Comparison of ENCODE assay signal across 8 cellular contexts in the genomic region with DNA sequence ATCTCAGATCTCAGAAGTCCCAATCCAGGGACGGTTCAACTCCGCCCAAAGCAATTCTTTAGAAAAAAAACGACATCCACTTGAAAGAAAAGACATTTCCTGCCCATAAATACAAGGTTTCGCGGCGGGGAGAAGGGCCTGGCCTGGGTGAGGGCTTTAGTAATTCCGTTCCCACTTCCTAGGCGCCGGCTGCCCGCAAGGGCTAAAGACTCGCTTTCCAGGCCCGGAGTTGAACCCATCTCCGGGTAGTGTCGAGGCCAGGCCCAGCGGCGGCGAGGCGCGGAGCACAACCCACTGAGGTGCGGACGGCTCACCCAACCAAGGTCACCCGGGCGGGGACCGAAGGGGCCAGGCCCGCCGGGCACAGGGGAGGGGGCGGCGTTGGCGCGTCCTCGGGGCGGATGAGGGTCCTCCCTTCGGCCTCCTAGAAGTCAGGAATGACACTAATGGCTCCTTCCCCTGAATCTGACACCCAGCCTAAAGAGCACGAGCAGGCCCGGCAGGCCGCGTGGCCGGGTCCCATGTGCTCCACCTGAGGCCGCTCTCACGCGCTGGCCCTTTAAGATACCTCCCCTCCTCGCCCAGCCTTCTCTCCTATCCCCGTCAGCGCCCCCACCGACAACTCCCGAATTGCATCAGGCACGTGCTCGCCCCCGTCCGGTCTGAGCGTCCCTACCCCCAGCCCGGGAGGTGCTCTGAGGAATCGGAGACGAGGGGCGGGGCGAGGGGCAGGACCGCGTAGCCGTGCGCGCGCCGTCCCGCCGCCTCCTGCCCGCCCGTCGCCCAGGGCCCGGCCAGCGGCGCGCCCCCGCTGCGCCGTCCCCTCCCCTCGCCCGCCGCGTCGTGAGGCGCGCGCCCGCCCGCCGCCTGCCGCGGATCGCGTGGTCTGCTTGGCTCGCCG. TPM values are rescaled to one million over a fixed set of nuclear protein-coding genes. Genes with fewer than 3 reads are reported as not detected.
DNase-seq lines count a peak whose midpoint lies in the region; ATAC-seq and TF ChIP-seq lines count a peak whose summit lies in the region.

No MANE protein-coding gene starts in this region.

- peaks cover 27% of the 10 kb centered on the region for H4K20me1 ChIP-seq in smooth muscle cell (ENCODE audit: low read depth)

- peaks cover 28% of the 10 kb centered on the region for H3K4me1 ChIP-seq in smooth muscle cell (ENCODE audit: low read depth)

- peak; percentile 93 for ATAC-seq in HG03175 (IDR thresholded peaks at IDR 0.05; ENCODE audit: unreplicated experiment)
- ATAC-seq in WTC11: peak; percentile 88

- peaks cover 4% of the 10 kb centered on the region for H3K36me3 Mint-ChIP-seq in WTC11

- TF ChIP-seq POLR2A in GM18951 (IDR thresholded peaks at IDR 0.05; ENCODE audit: extremely low read depth, insufficient read depth, insufficient read length): peak; percentile 76

- H3K9ac ChIP-seq in smooth muscle cell (ENCODE audit: low read depth): peak overlapping the region; percentile 84

- H3F3A ChIP-seq in smooth muscle cell (ENCODE audit: low read depth): peaks cover 11% of the 10 kb centered on the region

- TF ChIP-seq CTCF in AG10803 (conservative IDR thresholded peaks at IDR 0.05; ENCODE audit: low read length) (peak; percentile 42), WTC11 (IDR thresholded peaks at IDR 0.05) (no peak), cardiac fibroblast (IDR thresholded peaks at IDR 0.05; ENCODE audit: low read depth, low read length) (peak; percentile 28), smooth muscle cell (IDR thresholded peaks at IDR 0.05; ENCODE audit: borderline replicate concordance, insufficient read depth, poor library complexity, severe bottlenecking) (peak; percentile 19)

- H3K4me2 ChIP-seq in smooth muscle cell: peak overlapping the region; percentile 96

- WGBS in smooth muscle cell (ENCODE audit: low lambda C conversion rate): 2% methylated on average over 54 of the region's 92 CpGs

- H3K4me3 Mint-ChIP-seq in WTC11: peak overlapping the region; percentile 66

- in situ Hi-C loops in GM18951 (cut with MboI; ENCODE audit: low sequenced_read_pairs, unreplicated experiment): no loop called here

- peak overlapping the region; percentile 95 for H3K27ac Mint-ChIP-seq in WTC11

- no peaks in the 10 kb centered on the region for H3K36me3 ChIP-seq in smooth muscle cell (ENCODE audit: low read depth)

- H3K79me2 ChIP-seq in smooth muscle cell (ENCODE audit: low read depth): peaks cover 42% of the 10 kb centered on the region

- POLR2A ChIA-PET in WTC11 (lab: Charles Lee): no interaction called here

- H3K4me1 Mint-ChIP-seq in WTC11: peaks cover 40% of the 10 kb centered on the region

- H3K4me3 ChIP-seq in AG10803 (ENCODE audit: low read length): peak overlapping the region; percentile 91
- H3K4me3 ChIP-seq in cardiac fibroblast (replicated peaks in 1 of 2; ENCODE audit: low read depth in 2 of 2, low read length in 2 of 2): peak overlapping the region; percentile 89 to 96
- peak overlapping the region; percentile 94 for H3K4me3 ChIP-seq in smooth muscle cell

- no peaks in the 10 kb centered on the region for H3K27me3 Mint-ChIP-seq in WTC11 (ENCODE audit: low read depth)

- no peaks in the 10 kb centered on the region for H3K9me3 ChIP-seq in smooth muscle cell (replicated peaks; ENCODE audit: low read depth)

- no peaks in the 10 kb centered on the region for H3K9me3 Mint-ChIP-seq in WTC11

- H3K27me3 ChIP-seq in smooth muscle cell (ENCODE audit: low read depth): no peaks in the 10 kb centered on the region

- peak overlapping the region; percentile 84 for H2AFZ ChIP-seq in smooth muscle cell (ENCODE audit: low read depth)

- H3K27ac ChIP-seq in smooth muscle cell (ENCODE audit: low read depth): peak overlapping the region; percentile 88

- CTCF ChIA-PET in WTC11 (lab: Charles Lee): no interaction called here

- DNase-seq in AG10803 (ENCODE audit: low read depth): peak; percentile 98
- DNase-seq in NCI-H2227 (lab: John Stamatoyannopoulos, UW; ENCODE audit: unreplicated experiment): peak; percentile 97
- DNase-seq in WTC11 (ENCODE audit: low spot score): peak; percentile 100
- peak; percentile 99 for DNase-seq in cardiac fibroblast (ENCODE audit: low read depth in 2 of 2)
- peak; percentile 96 for DNase-seq in iPS-NIHi7 (ENCODE audit: extremely low spot score)
- DNase-seq in smooth muscle cell (lab: John Stamatoyannopoulos, UW; ENCODE audit: unreplicated experiment): peak; percentile 90

TF ChIP-seq in WTC11, 78 proteins besides CTCF, POLR2A, EP300 and RAD21 (continues in another document):
- TF ChIP-seq IRF1 (CRISPR knock-in tag; IDR thresholded peaks at IDR 0.05) (peak; percentile 73; the same call in 1 of the 2 replicates), EMX1 (CRISPR knock-in tag; IDR thresholded peaks at IDR 0.05) (no peak), ELF4 (CRISPR knock-in tag; IDR thresholded peaks at IDR 0.05; ENCODE audit: low read depth) (no peak), NFATC4 (CRISPR knock-in tag; IDR thresholded peaks at IDR 0.05) (no peak), GTF2I (CRISPR knock-in tag; conservative IDR thresholded peaks at IDR 0.05) (no peak), ESRRA (CRISPR knock-in tag; IDR thresholded peaks at IDR 0.05; ENCODE audit: borderline replicate concordance) (0 out of 2 replicates have a peak, but pooled peaks have one; percentile 45), SMAD3 (CRISPR knock-in tag; IDR thresholded peaks at IDR 0.05; ENCODE audit: borderline replicate concordance) (peak; percentile 93), SP1 (CRISPR knock-in tag; conservative IDR thresholded peaks at IDR 0.05) (peak; percentile 94), ZNF416 (CRISPR knock-in tag; IDR thresholded peaks at IDR 0.05) (no peak), ZNF396 (CRISPR knock-in tag; IDR thresholded peaks at IDR 0.05; ENCODE audit: borderline replicate concordance) (no peak), ETV6 (CRISPR knock-in tag; IDR thresholded peaks at IDR 0.05) (peak; percentile 94), IRF2 (CRISPR knock-in tag; IDR thresholded peaks at IDR 0.05; ENCODE audit: borderline replicate concordance, low read depth) (no peak), CREM (CRISPR knock-in tag; IDR thresholded peaks at IDR 0.05) (peak; percentile 80; the same call in 1 of the 2 replicates), OVOL2 (CRISPR knock-in tag; IDR thresholded peaks at IDR 0.05; ENCODE audit: borderline replicate concordance) (no peak), SOX15 (CRISPR knock-in tag; IDR thresholded peaks at IDR 0.05) (no peak), TEAD4 (CRISPR knock-in tag; IDR thresholded peaks at IDR 0.05) (peak; percentile 76; the same call in 1 of the 2 replicates), TEAD1 (CRISPR knock-in tag; IDR thresholded peaks at IDR 0.05) (peak; percentile 97), HMGA2 (CRISPR knock-in tag; IDR thresholded peaks at IDR 0.05) (no peak), ATF3 (CRISPR knock-in tag; conservative IDR thresholded peaks at IDR 0.05) (0 out of 2 replicates have a peak, but pooled peaks have one; percentile 41), JUN (CRISPR knock-in tag; IDR thresholded peaks at IDR 0.05) (no peak)
- TF ChIP-seq, protein P1, sequence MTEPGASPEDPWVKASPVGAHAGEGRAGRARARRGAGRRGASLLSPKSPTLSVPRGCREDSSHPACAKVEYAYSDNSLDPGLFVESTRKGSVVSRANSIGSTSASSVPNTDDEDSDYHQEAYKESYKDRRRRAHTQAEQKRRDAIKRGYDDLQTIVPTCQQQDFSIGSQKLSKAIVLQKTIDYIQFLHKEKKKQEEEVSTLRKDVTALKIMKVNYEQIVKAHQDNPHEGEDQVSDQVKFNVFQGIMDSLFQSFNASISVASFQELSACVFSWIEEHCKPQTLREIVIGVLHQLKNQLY (CRISPR knock-in tag; IDR thresholded peaks at IDR 0.05): 0 out of 2 replicates have a peak, but pooled peaks have one; percentile 42
- TF ChIP-seq, protein P2, sequence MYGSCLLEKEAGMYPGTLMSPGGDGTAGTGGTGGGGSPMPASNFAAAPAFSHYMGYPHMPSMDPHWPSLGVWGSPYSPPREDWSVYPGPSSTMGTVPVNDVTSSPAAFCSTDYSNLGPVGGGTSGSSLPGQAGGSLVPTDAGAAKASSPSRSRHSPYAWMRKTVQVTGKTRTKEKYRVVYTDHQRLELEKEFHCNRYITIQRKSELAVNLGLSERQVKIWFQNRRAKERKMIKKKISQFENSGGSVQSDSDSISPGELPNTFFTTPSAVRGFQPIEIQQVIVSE (CRISPR knock-in tag; IDR thresholded peaks at IDR 0.05; ENCODE audit: borderline replicate concordance): no peak
- TF ChIP-seq, protein P3, sequence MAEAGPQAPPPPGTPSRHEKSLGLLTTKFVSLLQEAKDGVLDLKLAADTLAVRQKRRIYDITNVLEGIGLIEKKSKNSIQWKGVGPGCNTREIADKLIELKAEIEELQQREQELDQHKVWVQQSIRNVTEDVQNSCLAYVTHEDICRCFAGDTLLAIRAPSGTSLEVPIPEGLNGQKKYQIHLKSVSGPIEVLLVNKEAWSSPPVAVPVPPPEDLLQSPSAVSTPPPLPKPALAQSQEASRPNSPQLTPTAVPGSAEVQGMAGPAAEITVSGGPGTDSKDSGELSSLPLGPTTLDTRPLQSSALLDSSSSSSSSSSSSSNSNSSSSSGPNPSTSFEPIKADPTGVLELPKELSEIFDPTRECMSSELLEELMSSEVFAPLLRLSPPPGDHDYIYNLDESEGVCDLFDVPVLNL (CRISPR knock-in tag; IDR thresholded peaks at IDR 0.05; ENCODE audit: borderline replicate concordance, low read depth): no peak; the same call in 1 of the 2 replicates

RNA-seq across cellular contexts. Expression of gene LARP1, which starts 0.5 kb away (rescaled TPM):
- total RNA-seq in WTC11 (2021) (360 to 406 TPM (median 378 TPM) in 3 replicates), smooth muscle cell (44.1 and 44.9 TPM in 2 replicates)
- polyA plus RNA-seq in smooth muscle cell: 31.3 and 47.4 TPM in 2 replicates

Comparison
In these comparisons a context has a peak if more than half of its experiments do, and no peak if none do; other contexts are left out.
1. Peak in every context shown above with its lines: DNase-seq, ATAC-seq, H3K4me3 ChIP-seq and H3K27ac ChIP-seq.